ENCODE assay signal across 3 cellular contexts in genomic region chr1:215554865-215555264, GRCh38.
A peak's percentile ranks its signal among the peaks of the same experiment; 100 is the strongest.
TF ChIP-seq lines count a peak whose summit lies in the region.

No MANE protein-coding gene starts in this region.

TF ChIP-seq in A549, 52 proteins besides CTCF, POLR2A, EP300 and RAD21:
- TF ChIP-seq RARB (CRISPR knock-in tag; IDR thresholded peaks at IDR 0.05) (no peak), CBX2 (IDR thresholded peaks at IDR 0.05; ENCODE audit: borderline replicate concordance, low read depth) (no peak), SMC3 (IDR thresholded peaks at IDR 0.05) (no peak), ESRRA (IDR thresholded peaks at IDR 0.05; ENCODE audit: borderline replicate concordance, low read length) (no peak), HOXA7 (CRISPR knock-in tag; IDR thresholded peaks at IDR 0.05) (no peak), CBX8 (IDR thresholded peaks at IDR 0.05) (no peak), HOXB13 (CRISPR knock-in tag; IDR thresholded peaks at IDR 0.05; ENCODE audit: low read depth) (no peak), MAFK (IDR thresholded peaks at IDR 0.05; ENCODE audit: partially characterized antibody) (peak; percentile 82), PHF8 (IDR thresholded peaks at IDR 0.05; ENCODE audit: borderline replicate concordance, low read depth) (no peak)

TF ChIP-seq in IMR-90, 13 proteins besides CTCF, POLR2A, EP300 and RAD21:
- TF ChIP-seq MAFK (IDR thresholded peaks at IDR 0.05; ENCODE audit: low read depth, low read length) (peak; percentile 78), FOS (IDR thresholded peaks at IDR 0.05; ENCODE audit: low read depth, low read length) (no peak), RFX5 (IDR thresholded peaks at IDR 0.05; ENCODE audit: low read depth, low read length) (no peak), CEBPB (IDR thresholded peaks at IDR 0.05; ENCODE audit: low read depth, low read length) (no peak)
TF ChIP-seq in IMR-90: peak in this region for 1.

TF ChIP-seq in K562, 482 proteins besides CTCF, POLR2A, EP300 and RAD21:
- TF ChIP-seq C11orf30 (IDR thresholded peaks at IDR 0.05; ENCODE audit: low read depth) (peak; percentile 87), ZNF224 (CRISPR knock-in tag; IDR thresholded peaks at IDR 0.05) (no peak), NCOA4 (IDR thresholded peaks at IDR 0.05; ENCODE audit: partially characterized antibody) (no peak), ZKSCAN8 (CRISPR knock-in tag; IDR thresholded peaks at IDR 0.05) (no peak), BACH1 (tag; IDR thresholded peaks at IDR 0.05) (no peak), TFAP4 (CRISPR knock-in tag; IDR thresholded peaks at IDR 0.05; ENCODE audit: borderline replicate concordance) (no peak), ZNF280B (CRISPR knock-in tag; IDR thresholded peaks at IDR 0.05) (no peak), MAFG (tag; conservative IDR thresholded peaks at IDR 0.05) (peak; percentile 82), CREB3L1 (IDR thresholded peaks at IDR 0.05; ENCODE audit: borderline replicate concordance, low read depth) (no peak), HINFP (tag; conservative IDR thresholded peaks at IDR 0.05; ENCODE audit: low read depth) (no peak), MED1 (CRISPR knock-in tag; IDR thresholded peaks at IDR 0.05; ENCODE audit: borderline replicate concordance) (no peak), MAFF (IDR thresholded peaks at IDR 0.05; ENCODE audit: low read length) (peak; percentile 56), ATF7 (IDR thresholded peaks at IDR 0.05) (no peak), ZNF316 (IDR thresholded peaks at IDR 0.05) (peak; percentile 96), LARP7 (IDR thresholded peaks at IDR 0.05) (no peak), RFX7 (CRISPR knock-in tag; IDR thresholded peaks at IDR 0.05) (no peak), MAFK (IDR thresholded peaks at IDR 0.05; ENCODE audit: low read length) (peak; percentile 48; the same call in 1 of the 2 replicates)
- TF ChIP-seq, protein P1, sequence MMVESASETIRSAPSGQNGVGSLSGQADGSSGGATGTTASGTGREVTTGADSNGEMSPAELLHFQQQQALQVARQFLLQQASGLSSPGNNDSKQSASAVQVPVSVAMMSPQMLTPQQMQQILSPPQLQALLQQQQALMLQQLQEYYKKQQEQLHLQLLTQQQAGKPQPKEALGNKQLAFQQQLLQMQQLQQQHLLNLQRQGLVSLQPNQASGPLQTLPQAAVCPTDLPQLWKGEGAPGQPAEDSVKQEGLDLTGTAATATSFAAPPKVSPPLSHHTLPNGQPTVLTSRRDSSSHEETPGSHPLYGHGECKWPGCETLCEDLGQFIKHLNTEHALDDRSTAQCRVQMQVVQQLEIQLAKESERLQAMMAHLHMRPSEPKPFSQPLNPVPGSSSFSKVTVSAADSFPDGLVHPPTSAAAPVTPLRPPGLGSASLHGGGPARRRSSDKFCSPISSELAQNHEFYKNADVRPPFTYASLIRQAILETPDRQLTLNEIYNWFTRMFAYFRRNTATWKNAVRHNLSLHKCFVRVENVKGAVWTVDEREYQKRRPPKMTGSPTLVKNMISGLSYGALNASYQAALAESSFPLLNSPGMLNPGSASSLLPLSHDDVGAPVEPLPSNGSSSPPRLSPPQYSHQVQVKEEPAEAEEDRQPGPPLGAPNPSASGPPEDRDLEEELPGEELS (CRISPR knock-in tag; IDR thresholded peaks at IDR 0.05; ENCODE audit: borderline replicate concordance) = no peak
- TF ChIP-seq, protein P2, sequence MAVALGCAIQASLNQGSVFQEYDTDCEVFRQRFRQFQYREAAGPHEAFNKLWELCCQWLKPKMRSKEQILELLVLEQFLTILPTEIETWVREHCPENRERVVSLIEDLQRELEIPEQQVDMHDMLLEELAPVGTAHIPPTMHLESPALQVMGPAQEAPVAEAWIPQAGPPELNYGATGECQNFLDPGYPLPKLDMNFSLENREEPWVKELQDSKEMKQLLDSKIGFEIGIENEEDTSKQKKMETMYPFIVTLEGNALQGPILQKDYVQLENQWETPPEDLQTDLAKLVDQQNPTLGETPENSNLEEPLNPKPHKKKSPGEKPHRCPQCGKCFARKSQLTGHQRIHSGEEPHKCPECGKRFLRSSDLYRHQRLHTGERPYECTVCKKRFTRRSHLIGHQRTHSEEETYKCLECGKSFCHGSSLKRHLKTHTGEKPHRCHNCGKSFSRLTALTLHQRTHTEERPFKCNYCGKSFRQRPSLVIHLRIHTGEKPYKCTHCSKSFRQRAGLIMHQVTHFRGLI (CRISPR knock-in tag; IDR thresholded peaks at IDR 0.05) = no peak
- TF ChIP-seq, protein P3, sequence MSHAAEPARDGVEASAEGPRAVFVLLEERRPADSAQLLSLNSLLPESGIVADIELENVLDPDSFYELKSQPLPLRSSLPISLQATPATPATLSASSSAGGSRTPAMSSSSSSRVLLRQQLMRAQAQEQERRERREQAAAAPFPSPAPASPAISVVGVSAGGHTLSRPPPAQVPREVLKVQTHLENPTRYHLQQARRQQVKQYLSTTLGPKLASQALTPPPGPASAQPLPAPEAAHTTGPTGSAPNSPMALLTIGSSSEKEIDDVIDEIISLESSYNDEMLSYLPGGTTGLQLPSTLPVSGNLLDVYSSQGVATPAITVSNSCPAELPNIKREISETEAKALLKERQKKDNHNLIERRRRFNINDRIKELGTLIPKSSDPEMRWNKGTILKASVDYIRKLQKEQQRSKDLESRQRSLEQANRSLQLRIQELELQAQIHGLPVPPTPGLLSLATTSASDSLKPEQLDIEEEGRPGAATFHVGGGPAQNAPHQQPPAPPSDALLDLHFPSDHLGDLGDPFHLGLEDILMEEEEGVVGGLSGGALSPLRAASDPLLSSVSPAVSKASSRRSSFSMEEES (CRISPR knock-in tag; IDR thresholded peaks at IDR 0.05) = no peak
